ENCODE assay signal across 9 cellular contexts in the genomic region with DNA sequence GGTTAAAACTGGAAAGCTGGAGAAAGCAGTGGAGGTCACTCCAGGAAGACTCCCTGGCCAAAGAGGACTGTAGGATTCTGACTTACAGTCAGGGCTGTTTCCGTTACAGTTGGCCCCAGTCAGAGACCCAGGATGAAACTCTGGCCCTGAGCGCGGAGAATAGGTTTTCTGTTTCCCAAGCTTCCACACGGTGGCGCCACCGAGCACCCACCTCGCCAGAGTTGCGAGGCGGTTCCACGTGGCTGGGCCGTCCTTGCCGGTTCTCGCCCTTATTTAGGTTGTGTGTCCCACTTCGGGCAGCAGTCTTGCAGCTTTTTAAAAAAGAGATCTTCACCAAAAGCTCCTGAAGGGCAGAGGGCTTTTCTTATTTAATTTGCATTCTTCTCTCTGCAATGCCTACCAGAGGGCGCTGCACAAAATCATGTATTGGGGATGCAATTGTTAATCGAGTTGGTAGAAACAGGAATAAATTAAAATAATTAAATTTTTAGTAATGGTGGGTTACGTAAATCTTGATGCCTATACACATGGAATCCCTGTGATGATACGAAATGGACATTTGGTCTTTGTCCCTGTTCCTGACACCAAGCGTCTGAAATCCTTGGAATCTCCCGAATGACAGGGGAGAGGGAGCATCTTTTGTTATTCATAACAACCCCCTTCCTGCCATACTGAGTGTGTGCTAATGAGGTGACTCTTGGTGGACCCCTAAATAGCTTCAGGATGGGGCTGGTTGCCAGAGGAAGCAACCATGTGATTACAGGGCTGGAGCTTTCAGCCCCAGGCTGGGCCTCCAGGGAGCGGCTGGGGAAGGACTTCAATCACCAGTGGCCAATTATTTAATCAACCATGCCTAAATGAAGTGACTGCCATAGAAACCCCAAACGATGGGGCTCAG. TPM values are rescaled to one million over a fixed set of nuclear protein-coding genes. Genes with fewer than 3 reads are reported as not detected.
DNase-seq lines count a peak whose midpoint lies in the region; TF ChIP-seq lines count a peak whose summit lies in the region.
"Had no signal": no experiment of that assay in that cellular context is flagged by ENCODE, and none has a peak within 500 bp of the region (broad histone marks: within the 10 kb centered on the region; RNA-seq: fewer than 3 reads in every experiment).

No MANE protein-coding gene starts in this region.

- H3K4me1 ChIP-seq in Karpas-422 (ENCODE audit: low read length), result no peaks in the 10 kb centered on the region

- H3K36me3 Mint-ChIP-seq in mesothelial cell of epicardium, result no peaks in the 10 kb centered on the region

- H3K9ac ChIP-seq in Karpas-422 (ENCODE audit: low read length), result no peak overlapping the region

- peaks cover 17% of the 10 kb centered on the region for H3K27me3 Mint-ChIP-seq in mesothelial cell of epicardium (ENCODE audit: low read depth)

- H3K4me3 ChIP-seq in Karpas-422 (ENCODE audit: low read length), result no peak overlapping the region

- no peak overlapping the region for H3K27ac Mint-ChIP-seq in mesothelial cell of epicardium

- H3K9me3 ChIP-seq in Karpas-422 (ENCODE audit: low read length), result no peaks in the 10 kb centered on the region

- H4K20me1 ChIP-seq in Karpas-422 (ENCODE audit: insufficient read depth, low read depth, low read length), result no peaks in the 10 kb centered on the region

- H3K4me2 ChIP-seq in Karpas-422 (ENCODE audit: low read depth, low read length, poor library complexity, severe bottlenecking), result no peak overlapping the region

- no peak overlapping the region for H3K27ac ChIP-seq in Karpas-422 (ENCODE audit: low read length)

- no peaks in the 10 kb centered on the region for H3K27me3 ChIP-seq in Karpas-422 (ENCODE audit: low read length)

- no peak overlapping the region for H3K4me3 Mint-ChIP-seq in mesothelial cell of epicardium

- H3K36me3 ChIP-seq in Karpas-422 (ENCODE audit: insufficient read depth, low read length), result no peaks in the 10 kb centered on the region

- peaks cover 13% of the 10 kb centered on the region for H3K4me1 Mint-ChIP-seq in mesothelial cell of epicardium

- H3K9me3 Mint-ChIP-seq in mesothelial cell of epicardium, result peaks cover 16% of the 10 kb centered on the region

- no peaks in the 10 kb centered on the region for H3K9me2 ChIP-seq in Karpas-422 (replicated peaks; ENCODE audit: insufficient read depth, low read length)

- H2AFZ ChIP-seq in Karpas-422 (ENCODE audit: low read length), result no peak overlapping the region; the same call in 1 of the 2 replicates

- H3K79me2 ChIP-seq in Karpas-422 (ENCODE audit: low read length), result no peaks in the 10 kb centered on the region

- TF ChIP-seq CTCF in mesothelial cell of epicardium (IDR thresholded peaks at IDR 0.05; ENCODE audit: unreplicated experiment), result peak; percentile 93

- DNase-seq in DMS53 treated with DMSO at 0.1 percent for 48 hours (lab: John Stamatoyannopoulos, UW; ENCODE audit: unreplicated experiment), result peak; percentile 17
- peak; percentile 77 for DNase-seq in Karpas-422
- peak; percentile 47 to 65 for DNase-seq in activated CD4-positive, alpha-beta T cell treated with anti-CD3 and anti-CD28 coated beads for 4 hours
- peak; percentile 42 for DNase-seq in effector CD4-positive, alpha-beta T cell
- peak in 1 of 2 experiments; percentile 68 for DNase-seq in mesothelial cell of epicardium (ENCODE audit: low spot score in 2 of 2, unreplicated experiment in 2 of 2)
- peak; percentile 34 to 35 for DNase-seq in stimulated activated CD8-positive, alpha-beta memory T cell treated with anti-CD3 and anti-CD28 coated beads, Interleukin-7, amount 100 ng/mL, for 4 hours (ENCODE audit: low read depth in 2 of 2)
- DNase-seq in NCI-H1048 (lab: John Stamatoyannopoulos, UW), result no peak
- DNase-seq in NCI-H2081 treated with DMSO at 0.1 percent for 48 hours (lab: John Stamatoyannopoulos, UW), result no peak

RNA-seq across cellular contexts. Expression of a gene that starts 5.5 kb away (rescaled TPM):
- not detected in 2 replicates for total RNA-seq in Karpas-422 (2014; rRNA removed; shearing (Covaris generic); ENCODE audit: low replicate concordance)
- total RNA-seq in mesothelial cell of epicardium, result not detected in 3 replicates
- total RNA-seq: activated CD8-positive, alpha-beta memory T cell treated with anti-CD3 and anti-CD28 coated beads for 36 hours had no signal

RNA-seq across cellular contexts. Expression of a gene that starts 49.7 kb away (rescaled TPM):
- not detected in 2 replicates for total RNA-seq in Karpas-422 (2014; rRNA removed; shearing (Covaris generic); ENCODE audit: low replicate concordance)
- total RNA-seq in mesothelial cell of epicardium, result not detected in 3 replicates
- total RNA-seq: activated CD8-positive, alpha-beta memory T cell treated with anti-CD3 and anti-CD28 coated beads for 36 hours had no signal

Comparison
In these comparisons a context has a peak if more than half of its experiments do, and no peak if none do; other contexts are left out.
1. DNase-seq: peak in DMS53 treated with DMSO at 0.1 percent for 48 hours (single experiment), Karpas-422 (single experiment), activated CD4-positive, alpha-beta T cell treated with anti-CD3 and anti-CD28 coated beads for 4 hours (2 of 2), effector CD4-positive, alpha-beta T cell (single experiment) and stimulated activated CD8-positive, alpha-beta memory T cell treated with anti-CD3 and anti-CD28 coated beads, Interleukin-7, amount 100 ng/mL, for 4 hours (2 of 2); none in NCI-H1048 (single experiment) and NCI-H2081 treated with DMSO at 0.1 percent for 48 hours (single experiment).